1 cellular context compared by ENCODE assay signal in the genomic region with DNA sequence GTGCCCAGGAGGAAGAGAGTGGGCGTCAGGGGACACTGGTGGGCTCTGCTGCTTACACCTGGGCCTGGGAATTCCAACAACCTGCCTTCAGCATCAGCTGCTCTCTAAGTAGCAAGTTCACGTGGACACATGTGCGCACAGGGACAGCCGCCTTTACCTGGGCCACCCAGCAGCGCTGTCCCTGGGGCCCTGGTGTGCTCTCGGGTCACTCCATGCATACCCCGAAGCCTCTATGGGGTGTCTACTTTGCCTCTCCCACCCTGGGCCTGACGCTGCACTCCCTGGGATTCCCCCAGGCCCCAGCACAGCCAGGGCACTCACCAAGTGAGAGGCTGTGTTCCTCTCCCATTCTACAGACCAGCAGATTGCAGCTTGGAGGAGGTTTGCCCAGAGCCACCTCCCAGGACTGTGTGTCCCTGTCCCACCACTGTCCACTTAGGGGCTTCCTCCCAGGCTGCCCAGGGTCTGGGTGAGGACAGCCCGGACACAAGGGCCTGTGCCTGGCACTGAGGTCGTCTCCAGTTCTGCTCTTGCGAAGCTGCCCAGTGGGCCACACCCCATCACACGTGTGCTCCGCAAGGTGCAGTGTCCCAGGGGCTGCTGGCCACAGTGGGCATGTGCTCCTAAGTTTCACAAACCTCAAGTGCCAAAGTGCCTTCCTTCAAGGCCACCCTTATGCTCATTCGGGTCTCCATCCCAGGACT.
TF ChIP-seq lines count a peak whose summit lies in the region.

No MANE protein-coding gene starts in this region.

TF ChIP-seq in K562, 482 proteins besides CTCF, POLR2A, EP300 and RAD21:
- no peak for TF ChIP-seq ZNF3 (CRISPR knock-in tag; IDR thresholded peaks at IDR 0.05)
- 0 out of 2 replicates have a peak, but pooled peaks have one; percentile 21 for TF ChIP-seq RBFOX2 (IDR thresholded peaks at IDR 0.05; ENCODE audit: low read depth, low read length)
